17 cellular contexts compared by ENCODE assay signal in the genomic region with DNA sequence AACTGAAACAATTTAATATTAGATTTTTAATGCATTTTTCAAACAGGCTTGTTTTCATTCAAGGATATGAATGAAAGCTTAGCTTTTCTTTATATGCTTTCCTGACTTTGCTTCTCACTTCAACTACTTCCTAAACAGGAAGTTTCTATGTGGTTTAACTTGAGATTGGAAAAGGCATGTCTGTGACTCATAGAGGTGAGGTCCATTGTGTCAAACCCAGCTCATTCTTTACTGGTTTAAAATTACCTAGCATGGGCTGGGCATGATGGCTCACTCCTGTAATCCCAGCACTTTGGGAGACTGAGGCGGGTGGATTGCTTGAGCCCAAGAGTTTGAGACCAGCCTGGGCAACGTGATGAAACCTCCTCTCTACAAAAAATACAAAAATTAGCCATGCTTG. TPM values are rescaled to one million over a fixed set of nuclear protein-coding genes. Genes with fewer than 3 reads are reported as not detected.
DNase-seq lines count a peak whose midpoint lies in the region; ATAC-seq and TF ChIP-seq lines count a peak whose summit lies in the region.
"Had no signal": no experiment of that assay in that cellular context is flagged by ENCODE, and none has a peak within 500 bp of the region (broad histone marks: within the 10 kb centered on the region; RNA-seq: fewer than 3 reads in every experiment).

No MANE protein-coding gene starts in this region.

- H3K4me3 ChIP-seq in fibroblast of pulmonary artery (replicated peaks; ENCODE audit: low read depth, low read length) (no peak overlapping the region), skeletal muscle cell (ENCODE audit: low read depth, low read length) (no peak overlapping the region), WERI-Rb-1 (ENCODE audit: low read depth, low read length) (no peak overlapping the region)
- H3K4me3 ChIP-seq: dorsolateral prefrontal cortex, gastrocnemius medialis, SJCRH30 had no signal

- H3K36me3 ChIP-seq in WERI-Rb-1, result peaks cover 4% of the 10 kb centered on the region; the same call in 1 of the 2 replicates
- H3K36me3 ChIP-seq: gastrocnemius medialis had no signal

- no peak for TF ChIP-seq CTCF in fibroblast of pulmonary artery (IDR thresholded peaks at IDR 0.05; ENCODE audit: low read length, missing control alignments)
- TF ChIP-seq CTCF in WERI-Rb-1 (IDR thresholded peaks at IDR 0.05; ENCODE audit: low read depth, low read length), result no peak

- no peaks in the 10 kb centered on the region for H3K27me3 ChIP-seq in WERI-Rb-1 (ENCODE audit: insufficient read depth, low read depth, severe bottlenecking)
- H3K27me3 ChIP-seq: dorsolateral prefrontal cortex, gastrocnemius medialis, SJCRH30 had no signal

- no peak overlapping the region for H3K27ac ChIP-seq in WERI-Rb-1
- H3K27ac ChIP-seq: dorsolateral prefrontal cortex, gastrocnemius medialis, SJCRH30 had no signal

- H3K9me3 ChIP-seq in WERI-Rb-1 (ENCODE audit: severe bottlenecking), result peaks cover 14% of the 10 kb centered on the region

- in situ Hi-C loops in G401 (cut with HindIII; ENCODE audit: low sequenced_read_pairs), result no loop called here

- peak; percentile 14 for DNase-seq in HK-2 (ENCODE audit: unreplicated experiment)
- peak; percentile 33 for DNase-seq in RPMI7951 (ENCODE audit: low read depth)
- DNase-seq in fibroblast of pulmonary artery (ENCODE audit: low read depth), result peak; percentile 39
- peak; percentile 0 for DNase-seq in skeletal muscle cell (ENCODE audit: low read depth)
- no peak for DNase-seq in WERI-Rb-1
- no peak for DNase-seq in G401 (ENCODE audit: low spot score)
- DNase-seq: activated CD4-positive, alpha-beta T cell treated with anti-CD3 and anti-CD28 coated beads, Interleukin-2, amount 50 U/mL, for 48 hours; amniotic stem cell; C1 segment of cervical spinal cord; dorsolateral prefrontal cortex; gastrocnemius medialis; naive B cell; NK-92 treated with Interleukin-12 subunit alpha and Interleukin-12 subunit beta, amount 100 ng/mL, for 24 hours; retina; SJCRH30 had no signal

- ATAC-seq in HG02759 (IDR thresholded peaks at IDR 0.05; ENCODE audit: unreplicated experiment), result no peak
- ATAC-seq: gastrocnemius medialis; stimulated activated memory B cell treated with anti-CD40 and anti-IgM and Interleukin-4, amounts not matched to agents 10 μg/mL and 1 μg/mL and 100 μg/mL, for 72 hours had no signal

RNA-seq across cellular contexts. Expression of a gene that starts 34.4 kb away (rescaled TPM):
- total RNA-seq in RPMI7951 (2014; rRNA removed; shearing (Covaris generic)), result 33.0 and 37.7 TPM in 2 replicates
- 20.7 and 29.2 TPM in 2 replicates for total RNA-seq in G401 (2014; rRNA removed; shearing (Covaris generic))

Comparison
In these comparisons a context has a peak if more than half of its experiments do, and no peak if none do; other contexts are left out.
1. DNase-seq: peak in HK-2 (single experiment), RPMI7951 (single experiment), fibroblast of pulmonary artery (single experiment) and skeletal muscle cell (single experiment); none in WERI-Rb-1 (single experiment) and G401 (single experiment).